32 cellular contexts compared by ENCODE assay signal in genomic region chr5:57446966-57447365, GRCh38. TPM values are rescaled to one million over a fixed set of nuclear protein-coding genes. Genes with fewer than 3 reads are reported as not detected.
"Had no signal": no experiment of that assay in that cellular context is flagged by ENCODE, and none has a peak within 500 bp of the region (broad histone marks: within the 10 kb centered on the region; RNA-seq: fewer than 3 reads in every experiment).

No MANE protein-coding gene starts in this region.

- H3K27me3 ChIP-seq: ascending aorta, breast epithelium, esophagus squamous epithelium, gastroesophageal sphincter had no signal

- H3K27ac ChIP-seq: ascending aorta, esophagus squamous epithelium, gastroesophageal sphincter, WERI-Rb-1 had no signal

- ATAC-seq: activated CD4-positive, CD25-positive, alpha-beta regulatory T cell treated with anti-CD3 and anti-CD28 coated beads, Interleukin-2, amount 50 U/mL, for 24 hours; activated CD8-positive, alpha-beta memory T cell treated with anti-CD3 and anti-CD28 coated beads, Interleukin-2, amount 10 ng/mL, durations not matched to agents 7 days and 5 days; activated CD8-positive, alpha-beta T cell treated with anti-CD3 and anti-CD28 coated beads, Interleukin-2, amount 10 ng/mL, durations not matched to agents 7 days and 5 days; activated naive CD4-positive, alpha-beta T cell treated with anti-CD3 and anti-CD28 coated beads, Interleukin-2, amount 50 U/mL, for 72 hours; effector memory CD8-positive, alpha-beta T cell; gastroesophageal sphincter; T-helper 17 cell had no signal

- H3K9me3 ChIP-seq: ascending aorta, breast epithelium, esophagus squamous epithelium, gastroesophageal sphincter had no signal

- H3K4me3 ChIP-seq: ascending aorta, breast epithelium, esophagus squamous epithelium, gastroesophageal sphincter had no signal

- DNase-seq: activated B cell treated with CpG ODN at 0.5 μM for 24 hours; activated CD4-positive, alpha-beta memory T cell treated with anti-CD3 and anti-CD28 coated beads for 36 hours; activated CD4-positive, alpha-beta T cell treated with anti-CD3 and anti-CD28 coated beads for 48 hours; activated CD8-positive, alpha-beta memory T cell treated with anti-CD3 and anti-CD28 coated beads, Interleukin-2, amount 10 ng/mL, durations not matched to agents 7 days and 5 days; activated CD8-positive, alpha-beta memory T cell treated with anti-CD3 and anti-CD28 coated beads, Interleukin-2, amount 50 U/mL, for 4 hours; activated CD8-positive, alpha-beta T cell treated with anti-CD3 and anti-CD28 coated beads, Interleukin-2, amount 10 ng/mL, durations not matched to agents 7 days and 5 days; activated effector memory CD4-positive, alpha-beta T cell treated with anti-CD3 and anti-CD28 coated beads, Interleukin-2, amount 50 U/mL, for 16 hours; activated naive CD4-positive, alpha-beta T cell treated with anti-CD3 and anti-CD28 coated beads for 36 hours; activated naive CD8-positive, alpha-beta T cell treated with anti-CD3 and anti-CD28 coated beads, Interleukin-2, amount 10 ng/mL, durations not matched to agents 7 days and 5 days; activated T-cell treated with anti-CD3 and anti-CD28 coated beads, Interleukin-2, amount 50 U/mL, for 1 hour; activated T-cell treated with anti-CD3 and anti-CD28 coated beads, Interleukin-2, amount 50 U/mL, for 48 hours; caudate nucleus; cortex of kidney; dermis blood vessel endothelial cell; effector CD4-positive, alpha-beta T cell; effector memory CD8-positive, alpha-beta T cell; erythroblast; esophagus squamous epithelium; foreskin melanocyte; T-helper 1 cell; T-helper 17 cell; T1000; WERI-Rb-1 had no signal

- H3K36me3 ChIP-seq: ascending aorta, breast epithelium, esophagus squamous epithelium, gastroesophageal sphincter, WERI-Rb-1 had no signal

RNA-seq across cellular contexts. Expression of gene ACTBL2, which starts 35.6 kb away (rescaled TPM):
- total RNA-seq: activated B cell treated with CpG ODN at 0.5 μM for 24 hours; activated CD4-positive, alpha-beta memory T cell treated with anti-CD3 and anti-CD28 coated beads for 36 hours; activated CD8-positive, alpha-beta memory T cell treated with anti-CD3 and anti-CD28 coated beads for 36 hours; activated CD8-positive, alpha-beta memory T cell treated with anti-CD3 and anti-CD28 coated beads, Interleukin-2, amount 10 ng/mL, durations not matched to agents 7 days and 5 days; activated CD8-positive, alpha-beta T cell treated with anti-CD3 and anti-CD28 coated beads, Interleukin-2, amount 10 ng/mL, durations not matched to agents 7 days and 5 days; activated naive CD4-positive, alpha-beta T cell treated with anti-CD3 and anti-CD28 coated beads for 36 hours; activated naive CD4-positive, alpha-beta T cell treated with anti-CD3 and anti-CD28 coated beads, Interleukin-2, amount 50 U/mL, for 72 hours; activated naive CD8-positive, alpha-beta T cell treated with anti-CD3 and anti-CD28 coated beads, Interleukin-2, amount 10 ng/mL, durations not matched to agents 7 days and 5 days; activated T-helper 1 cell treated with anti-CD3 and anti-CD28 coated beads, Interleukin-12 subunit alpha, Interleukin-12 subunit beta, Interleukin-2, Interleukin-4 antibody, amounts not matched to agents 30 ng/mL and 10 ng/mL and 1 ng/mL, durations not matched to agents 14 hours and 24 hours and 36 hours; activated T-helper 2 cell treated with anti-CD3 and anti-CD28 coated beads, Interferon-gamma antibody, Interleukin-2, Interleukin-4, amounts not matched to agents 10 μg/mL and 5 μg/mL and 100 μg/mL, durations not matched to agents 14 hours and 24 hours and 36 hours; ascending aorta; esophagus squamous epithelium; fibroblast of lung; T-helper 17 cell had no signal
